ENCODE assay signal across 3 cellular contexts in genomic region chrX:126733874-126734273, GRCh38.
TF ChIP-seq lines count a peak whose summit lies in the region.

No MANE protein-coding gene starts in this region.

TF ChIP-seq in HepG2, 621 proteins besides CTCF, POLR2A, EP300 and RAD21:
- TF ChIP-seq MAFK (conservative IDR thresholded peaks at IDR 0.05 in 1 of 2, IDR thresholded peaks at IDR 0.05 in 1 of 2; ENCODE audit: low read length in 2 of 2) (peak in 1 of 2 experiments; percentile 54; a peak in 2 of 4 replicates), CENPT (CRISPR knock-in tag; IDR thresholded peaks at IDR 0.05; ENCODE audit: low read depth) (no peak), MAFF (IDR thresholded peaks at IDR 0.05; ENCODE audit: low read depth, low read length) (peak; percentile 31; the same call in 1 of the 2 replicates), HOXA9 (CRISPR knock-in tag; IDR thresholded peaks at IDR 0.05; ENCODE audit: borderline replicate concordance) (no peak)

TF ChIP-seq in IMR-90, 13 proteins besides CTCF, POLR2A, EP300 and RAD21:
- TF ChIP-seq MAFK (IDR thresholded peaks at IDR 0.05; ENCODE audit: low read depth, low read length) (peak; percentile 68), MXI1 (IDR thresholded peaks at IDR 0.05; ENCODE audit: borderline replicate concordance, low read depth, low read length) (no peak), RCOR1 (IDR thresholded peaks at IDR 0.05; ENCODE audit: insufficient replicate concordance, low read length) (no peak), BHLHE40 (IDR thresholded peaks at IDR 0.05; ENCODE audit: low read depth, low read length) (no peak), CEBPB (IDR thresholded peaks at IDR 0.05; ENCODE audit: low read depth, low read length) (no peak), RFX5 (IDR thresholded peaks at IDR 0.05; ENCODE audit: low read depth, low read length) (no peak), CHD1 (IDR thresholded peaks at IDR 0.05; ENCODE audit: low read depth, low read length) (no peak), USF2 (IDR thresholded peaks at IDR 0.05; ENCODE audit: low read depth, low read length) (no peak)

TF ChIP-seq in K562, 482 proteins besides CTCF, POLR2A, EP300 and RAD21:
- no peak for TF ChIP-seq RCOR1 (IDR thresholded peaks at IDR 0.05; ENCODE audit: borderline replicate concordance in 1 of 2, low read depth in 2 of 2, low read length in 2 of 2)
- 0 out of 2 replicates have a peak, but pooled peaks have one; percentile 2 for TF ChIP-seq ZNF316 (IDR thresholded peaks at IDR 0.05)
TF ChIP-seq in K562: peak in this region for 1.
